3 cellular contexts compared by ENCODE assay signal in genomic region chr11:33368475-33368874, GRCh38. TPM values are rescaled to one million over a fixed set of nuclear protein-coding genes. Genes with fewer than 3 reads are reported as not detected.
"Had no signal": no experiment of that assay in that cellular context is flagged by ENCODE, and none has a peak within 500 bp of the region (broad histone marks: within the 10 kb centered on the region; RNA-seq: fewer than 3 reads in every experiment).

No MANE protein-coding gene starts in this region.

RNA-seq across cellular contexts. Expression of gene KIAA1549L, which starts 7.4 kb away (rescaled TPM):
- total RNA-seq: naive thymus-derived CD8-positive, alpha-beta T cell; natural killer cell; natural killer cell treated with Interleukin-12 subunit alpha and Interleukin-12 subunit beta and Interleukin-15 and Interleukin-18, amount 100 ng/mL, for 72 hours had no signal
